14 cellular contexts compared by ENCODE assay signal in the genomic region with DNA sequence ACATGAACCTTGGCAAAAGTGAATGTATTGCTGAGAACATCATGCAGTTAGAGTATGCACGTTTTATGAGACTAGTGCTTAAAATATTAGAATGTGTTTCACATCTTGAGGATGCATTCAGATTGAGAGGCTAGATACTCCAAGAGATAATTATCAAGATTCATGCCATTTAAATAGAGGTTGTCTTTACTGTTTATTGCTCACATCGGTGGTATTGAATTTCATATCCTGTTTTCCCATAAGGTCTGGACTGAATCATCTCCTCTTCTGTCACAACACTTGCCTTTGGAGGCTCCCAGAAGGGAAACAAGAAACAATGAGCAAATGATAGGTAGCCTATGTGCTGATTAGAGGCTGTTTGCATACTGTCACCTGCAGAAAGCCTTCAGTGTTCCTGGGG.
DNase-seq lines count a peak whose midpoint lies in the region; ATAC-seq and TF ChIP-seq lines count a peak whose summit lies in the region.
"Had no signal": no experiment of that assay in that cellular context is flagged by ENCODE, and none has a peak within 500 bp of the region (broad histone marks: within the 10 kb centered on the region; RNA-seq: fewer than 3 reads in every experiment).

No MANE protein-coding gene starts in this region.

- CTCF ChIA-PET in PC-9 (lab: Charles Lee): interaction anchor here (0.6 kb wide), 1 partner anchor 127 kb away, joined by 10 read pairs; no protein-coding TSS in a partner anchor

- no peaks in the 10 kb centered on the region for H4K20me1 ChIP-seq in PC-9 (ENCODE audit: insufficient read depth)
- H4K20me1 ChIP-seq: BLaER1 had no signal

- POLR2A ChIA-PET in PC-9 (lab: Charles Lee; ENCODE audit: unreplicated experiment): interaction anchor here (0.6 kb wide), 1 partner anchor 169 kb away, joined by 4 read pairs; no protein-coding TSS in a partner anchor

- no peak overlapping the region for H2AFZ ChIP-seq in PC-9

- no peak for ATAC-seq in HG02870 (IDR thresholded peaks at IDR 0.05; ENCODE audit: unreplicated experiment)

- peaks cover 5% of the 10 kb centered on the region for H3K27me3 Mint-ChIP-seq in HFFc6 (ENCODE audit: insufficient read depth)
- H3K27me3 Mint-ChIP-seq: activated CD4-positive, alpha-beta memory T cell treated with anti-CD3 and anti-CD28 coated beads for 36 hours had no signal

- peak overlapping the region; percentile 58 for H3K4me2 ChIP-seq in PC-9
- H3K4me2 ChIP-seq: BLaER1 had no signal

- H3K9me3 ChIP-seq in PC-9 (ENCODE audit: insufficient read depth, low read depth): 0 out of 2 replicates have a peak, but pooled peaks cover 10% of the 10 kb centered on the region
- H3K9me3 ChIP-seq: BLaER1, testis had no signal

- intact Hi-C loops in PC-9 (cut with micrococcal nuclease; ENCODE audit: unreplicated experiment): no loop called here
- intact Hi-C loops in posterior cingulate gyrus (cut with DNase I): no loop called here

- no peaks in the 10 kb centered on the region for H3K9me3 Mint-ChIP-seq in HFFc6
- H3K9me3 Mint-ChIP-seq: activated CD4-positive, alpha-beta memory T cell treated with anti-CD3 and anti-CD28 coated beads for 36 hours had no signal

- H3F3A ChIP-seq in PC-9 (ENCODE audit: insufficient read depth, low read depth): peaks cover 32% of the 10 kb centered on the region

- no peaks in the 10 kb centered on the region for H3K9me2 ChIP-seq in PC-9 (ENCODE audit: insufficient read depth)

- H3K4me1 Mint-ChIP-seq in HFFc6 (ENCODE audit: low read depth): peaks cover 59% of the 10 kb centered on the region

- peaks cover 12% of the 10 kb centered on the region for H3K36me3 Mint-ChIP-seq in HFFc6 (ENCODE audit: low read depth)
- H3K36me3 Mint-ChIP-seq: activated CD4-positive, alpha-beta memory T cell treated with anti-CD3 and anti-CD28 coated beads for 36 hours had no signal

- no peaks in the 10 kb centered on the region for H3K36me3 ChIP-seq in PC-9 (ENCODE audit: low read depth)
- H3K36me3 ChIP-seq: BLaER1 had no signal

- DNase-seq in AG10803 (ENCODE audit: low read depth) (peak; percentile 71), HFFc6 (peak; percentile 86), PC-9 (peak; percentile 21 to 99), fibroblast of peridontal ligament (ENCODE audit: extremely low read depth) (peak; percentile 53), posterior cingulate gyrus (no peak), AML-193 (lab: John Stamatoyannopoulos, UW) (no peak)
- no peak for DNase-seq in activated naive CD4-positive, alpha-beta T cell treated with anti-CD3 and anti-CD28 coated beads, Interleukin-2, amount 50 U/mL, for 16 hours
- DNase-seq: activated CD4-positive, alpha-beta memory T cell treated with anti-CD3 and anti-CD28 coated beads for 36 hours; activated naive CD4-positive, alpha-beta T cell; NCI-H524 treated with DMSO at 0.1 percent for 48 hours; testis had no signal

- TF ChIP-seq CTCF in AG10803 (conservative IDR thresholded peaks at IDR 0.05; ENCODE audit: low read length) (no peak), HFFc6 (IDR thresholded peaks at IDR 0.05) (no peak), PC-9 (conservative IDR thresholded peaks at IDR 0.05) (no peak)

- peak overlapping the region; percentile 62 for H3K27ac Mint-ChIP-seq in HFFc6
- H3K27ac Mint-ChIP-seq: activated CD4-positive, alpha-beta memory T cell treated with anti-CD3 and anti-CD28 coated beads for 36 hours had no signal

- peak overlapping the region; percentile 81 for H3K27ac ChIP-seq in PC-9
- H3K27ac ChIP-seq: BLaER1, coronary artery, testis had no signal

- H3K27me3 ChIP-seq in PC-9 (ENCODE audit: insufficient read depth, low read depth): no peaks in the 10 kb centered on the region
- H3K27me3 ChIP-seq: BLaER1, testis had no signal

- H3K79me2 ChIP-seq in PC-9 (ENCODE audit: low read depth): no peaks in the 10 kb centered on the region

- peaks cover 39% of the 10 kb centered on the region for H3K4me1 ChIP-seq in PC-9 (replicated peaks; ENCODE audit: insufficient read depth)
- H3K4me1 ChIP-seq: testis had no signal

- H3K4me3 ChIP-seq in AG10803 (ENCODE audit: low read length) (no peak overlapping the region), PC-9 (no peak overlapping the region)
- H3K4me3 ChIP-seq: BLaER1, coronary artery, testis had no signal

- peak overlapping the region; percentile 44 for H3K4me3 Mint-ChIP-seq in HFFc6
- H3K4me3 Mint-ChIP-seq: activated CD4-positive, alpha-beta memory T cell treated with anti-CD3 and anti-CD28 coated beads for 36 hours had no signal

- BruUV-seq in PC-9 (replicated peaks; lab: Mats Ljungman, UMichigan): no TSS peak

Comparison
In these comparisons a context has a peak if more than half of its experiments do, and no peak if none do; other contexts are left out.
1. DNase-seq: peak in AG10803 (single experiment), HFFc6 (single experiment), PC-9 (2 of 2) and fibroblast of peridontal ligament (single experiment); none in activated naive CD4-positive, alpha-beta T cell treated with anti-CD3 and anti-CD28 coated beads, Interleukin-2, amount 50 U/mL, for 16 hours (single experiment), posterior cingulate gyrus (0 of 10) and AML-193 (0 of 2).